In genomic region chr12:119266963-119267362, GRCh38 we compare ENCODE assay signal across 25 cellular contexts.
"Had no signal": no experiment of that assay in that cellular context is flagged by ENCODE, and none has a peak within 500 bp of the region (broad histone marks: within the 10 kb centered on the region; RNA-seq: fewer than 3 reads in every experiment).

No MANE protein-coding gene starts in this region.

- H3K4me3 Mint-ChIP-seq: natural killer cell; nephron; stimulated activated effector memory CD8-positive, alpha-beta T cell treated with anti-CD3 and anti-CD28 coated beads, Interleukin-12 subunit alpha, Interleukin-12 subunit beta, amount 100 ng/mL, for 72 hours; stimulated activated naive B cell treated with anti-CD40 and anti-IgM and Interleukin-4, amounts not matched to agents 10 μg/mL and 1 μg/mL and 100 μg/mL, for 72 hours; stimulated activated naive CD8-positive, alpha-beta T cell treated with anti-CD3 and anti-CD28 coated beads, Interleukin-15, Interleukin-2, amounts not matched to agents 100 ng/mL and 50 ng/mL, for 24 hours had no signal

- H3K9me3 ChIP-seq: neutrophil, pancreas, prostate gland, right lobe of liver, sigmoid colon, thoracic aorta, thyroid gland, vagina had no signal

- ATAC-seq: natural killer cell; pancreas; right cardiac atrium; right lobe of liver; stimulated activated effector memory CD8-positive, alpha-beta T cell treated with anti-CD3 and anti-CD28 coated beads, Interleukin-12 subunit alpha, Interleukin-12 subunit beta, amount 100 ng/mL, for 72 hours; stimulated activated naive B cell treated with anti-CD40 and anti-IgM and Interleukin-4, amounts not matched to agents 10 μg/mL and 1 μg/mL and 100 μg/mL, for 72 hours had no signal

- H3K4me1 ChIP-seq: pancreas, prostate gland, right lobe of liver, sigmoid colon, stomach, thyroid gland, tibial nerve, upper lobe of left lung, vagina had no signal

- H3K36me3 Mint-ChIP-seq: natural killer cell; stimulated activated effector memory CD8-positive, alpha-beta T cell treated with anti-CD3 and anti-CD28 coated beads, Interleukin-12 subunit alpha, Interleukin-12 subunit beta, amount 100 ng/mL, for 72 hours; stimulated activated naive B cell treated with anti-CD40 and anti-IgM and Interleukin-4, amounts not matched to agents 10 μg/mL and 1 μg/mL and 100 μg/mL, for 72 hours had no signal

- H3K27ac ChIP-seq: neutrophil, pancreas, prostate gland, right lobe of liver, sigmoid colon, stomach, thoracic aorta, thyroid gland, tibial nerve, upper lobe of left lung, vagina had no signal

- DNase-seq: natural killer cell; nucleus accumbens; pancreas; right cardiac atrium; right lobe of liver; sigmoid colon; small intestine; stimulated activated CD4-positive, alpha-beta T cell treated with anti-CD3 and anti-CD28 coated beads, Interleukin-15, amount 100 ng/mL, for 24 hours; stimulated activated CD4-positive, alpha-beta T cell treated with anti-CD3 and anti-CD28 coated beads, Interleukin-2, amount 100 ng/mL, for 24 hours; stimulated activated CD4-positive, alpha-beta T cell treated with anti-CD3 and anti-CD28 coated beads, Interleukin-2, amount 100 ng/mL, for 48 hours; stimulated activated CD4-positive, alpha-beta T cell treated with anti-CD3 and anti-CD28 coated beads, Interleukin-4, amount 100 ng/mL, for 24 hours; stimulated activated naive B cell treated with anti-CD40 and anti-IgM and Interleukin-4, amounts not matched to agents 10 μg/mL and 1 μg/mL and 100 μg/mL, for 72 hours; stimulated activated naive CD4-positive, alpha-beta T cell treated with Interleukin-2 at 50 U/mL for 16 hours; stomach; thyroid gland; trophoblast cell; upper lobe of left lung had no signal

- H3K4me1 Mint-ChIP-seq: natural killer cell; nephron; stimulated activated effector memory CD8-positive, alpha-beta T cell treated with anti-CD3 and anti-CD28 coated beads, Interleukin-12 subunit alpha, Interleukin-12 subunit beta, amount 100 ng/mL, for 72 hours; stimulated activated naive B cell treated with anti-CD40 and anti-IgM and Interleukin-4, amounts not matched to agents 10 μg/mL and 1 μg/mL and 100 μg/mL, for 72 hours had no signal

- H3K27ac Mint-ChIP-seq: natural killer cell; nephron; stimulated activated effector memory CD8-positive, alpha-beta T cell treated with anti-CD3 and anti-CD28 coated beads, Interleukin-12 subunit alpha, Interleukin-12 subunit beta, amount 100 ng/mL, for 72 hours; stimulated activated naive B cell treated with anti-CD40 and anti-IgM and Interleukin-4, amounts not matched to agents 10 μg/mL and 1 μg/mL and 100 μg/mL, for 72 hours; stimulated activated naive CD8-positive, alpha-beta T cell treated with anti-CD3 and anti-CD28 coated beads, Interleukin-15, Interleukin-2, amounts not matched to agents 100 ng/mL and 50 ng/mL, for 24 hours had no signal

- H3K27me3 ChIP-seq: neutrophil, pancreas, right lobe of liver, sigmoid colon, stomach, thyroid gland, tibial nerve, upper lobe of left lung, vagina had no signal

- H3K36me3 ChIP-seq: neutrophil, pancreas, prostate gland, right lobe of liver, sigmoid colon, stomach, thoracic aorta, thyroid gland, tibial nerve, upper lobe of left lung, vagina had no signal

- H3K4me3 ChIP-seq: pancreas, prostate gland, right lobe of liver, sigmoid colon, stomach, thoracic aorta, thyroid gland, tibial nerve, upper lobe of left lung, vagina had no signal
